Comparison of ENCODE assay signal across 10 cellular contexts in genomic region chr3:62874398-62875102, GRCh38. TPM values are rescaled to one million over a fixed set of nuclear protein-coding genes. Genes with fewer than 3 reads are reported as not detected.
A peak's percentile ranks its signal among the peaks of the same experiment; 100 is the strongest.
DNase-seq lines count a peak whose midpoint lies in the region; ATAC-seq and TF ChIP-seq lines count a peak whose summit lies in the region.
"Had no signal": no experiment of that assay in that cellular context is flagged by ENCODE, and none has a peak within 500 bp of the region (broad histone marks: within the 10 kb centered on the region; RNA-seq: fewer than 3 reads in every experiment).

No MANE protein-coding gene starts in this region.

- CTCF ChIA-PET in activated CD8-positive, alpha-beta T cell treated with anti-CD3 and anti-CD28 coated beads, Interleukin-2, amount 10 ng/mL, durations not matched to agents 7 days and 5 days (lab: Charles Lee): no interaction called here

- DNase-seq in NCI-H2171 treated with DMSO at 0.1 percent for 48 hours (lab: John Stamatoyannopoulos, UW) (peak; percentile 74), esophagus squamous epithelium (lab: John Stamatoyannopoulos, UW) (no peak), ovary (no peak), RPMI8226 (no peak)
- no peak for DNase-seq in activated T-cell treated with anti-CD3 and anti-CD28 coated beads, Interleukin-2, amount 50 U/mL, for 48 hours
- DNase-seq in activated CD8-positive, alpha-beta T cell treated with anti-CD3 and anti-CD28 coated beads, Interleukin-2, amount 10 ng/mL, durations not matched to agents 7 days and 5 days: no peak
- DNase-seq: activated T-cell treated with anti-CD3 and anti-CD28 coated beads for 4 hours, Karpas-422 had no signal

- TF ChIP-seq CTCF in GM12875 (IDR thresholded peaks at IDR 0.05; ENCODE audit: borderline replicate concordance, insufficient read depth, low read depth, low read length) (no peak), esophagus squamous epithelium (IDR thresholded peaks at IDR 0.05) (no peak), ovary (IDR thresholded peaks at IDR 0.05) (no peak)

- no peaks in the 10 kb centered on the region for H3K36me3 Mint-ChIP-seq in activated CD8-positive, alpha-beta T cell treated with anti-CD3 and anti-CD28 coated beads, Interleukin-2, amount 10 ng/mL, durations not matched to agents 7 days and 5 days (ENCODE audit: low read depth)

- WGBS in esophagus squamous epithelium, 2 donors: 0 to 1% methylated on average over 16 to 18 of the region's 70 CpGs
- 1 to 3% (median 2%) methylated on average over 28 to 70 of the region's 70 CpGs for WGBS in ovary, 3 donors

- H3K4me3 Mint-ChIP-seq in activated CD8-positive, alpha-beta T cell treated with anti-CD3 and anti-CD28 coated beads, Interleukin-2, amount 10 ng/mL, durations not matched to agents 7 days and 5 days: no peak overlapping the region

- H3K4me1 ChIP-seq in esophagus squamous epithelium (peaks cover 7 to 23% (median 9%) of the 10 kb centered on the region in 3 donors), ovary (ENCODE audit: insufficient read depth) (peaks cover 7% of the 10 kb centered on the region)

- H3K4me1 Mint-ChIP-seq in activated CD8-positive, alpha-beta T cell treated with anti-CD3 and anti-CD28 coated beads, Interleukin-2, amount 10 ng/mL, durations not matched to agents 7 days and 5 days (ENCODE audit: low read depth): no peaks in the 10 kb centered on the region

- POLR2A ChIA-PET in activated CD8-positive, alpha-beta T cell treated with anti-CD3 and anti-CD28 coated beads, Interleukin-2, amount 10 ng/mL, durations not matched to agents 7 days and 5 days (lab: Charles Lee): no interaction called here

- intact Hi-C loops in esophagus squamous epithelium (cut with DNase I) (loop anchor here (10.0 kb wide), 1 partner anchor 350 kb away; no protein-coding TSS in a partner anchor), ovary (cut with DNase I) (no loop called here)

- peaks cover 0 to 9% (median 0%) of the 10 kb centered on the region in 3 donors for H3K9me3 ChIP-seq in esophagus squamous epithelium
- no peaks in the 10 kb centered on the region for H3K9me3 ChIP-seq in ovary

- H3K36me3 ChIP-seq in esophagus squamous epithelium (no peaks in the 10 kb centered on the region), ovary (no peaks in the 10 kb centered on the region)

- no peak overlapping the region for H3K27ac Mint-ChIP-seq in activated CD8-positive, alpha-beta T cell treated with anti-CD3 and anti-CD28 coated beads, Interleukin-2, amount 10 ng/mL, durations not matched to agents 7 days and 5 days

- peaks cover 40% of the 10 kb centered on the region for H3K27me3 Mint-ChIP-seq in activated CD8-positive, alpha-beta T cell treated with anti-CD3 and anti-CD28 coated beads, Interleukin-2, amount 10 ng/mL, durations not matched to agents 7 days and 5 days (ENCODE audit: low read depth)

- TF ChIP-seq EP300 in ovary (IDR thresholded peaks at IDR 0.05): no peak

- H3K27me3 ChIP-seq in esophagus squamous epithelium (peaks cover 0 to 63% (median 12%) of the 10 kb centered on the region in 4 donors), ovary (no peaks in the 10 kb centered on the region)

- no peak for TF ChIP-seq POLR2A in esophagus squamous epithelium (IDR thresholded peaks at IDR 0.05)
- TF ChIP-seq POLR2A in ovary (IDR thresholded peaks at IDR 0.05): no peak

- H3K4me3 ChIP-seq in GM12875 (ENCODE audit: low read depth, low read length) (peak overlapping the region; percentile 5), esophagus squamous epithelium (peak overlapping the region; percentile 3 to 63 (median 32)), ovary (peak overlapping the region; percentile 32)

- peak overlapping the region in 1 of 4 donors; percentile 63 for H3K27ac ChIP-seq in esophagus squamous epithelium
- H3K27ac ChIP-seq in ovary: no peak overlapping the region

- no peak for ATAC-seq in GM21423 (IDR thresholded peaks at IDR 0.05; ENCODE audit: unreplicated experiment)
- ATAC-seq in activated CD8-positive, alpha-beta T cell treated with anti-CD3 and anti-CD28 coated beads, Interleukin-2, amount 10 ng/mL, durations not matched to agents 7 days and 5 days: no peak

- H3K9me3 Mint-ChIP-seq in activated CD8-positive, alpha-beta T cell treated with anti-CD3 and anti-CD28 coated beads, Interleukin-2, amount 10 ng/mL, durations not matched to agents 7 days and 5 days (ENCODE audit: insufficient read depth): no peaks in the 10 kb centered on the region

RNA-seq across cellular contexts. Expression of gene CADPS, which starts 0.7 kb away (rescaled TPM):
- total RNA-seq in esophagus squamous epithelium: 1 to 10 TPM in 1 of 4 donors, under 1 TPM in 1, not detected in 2; 0.09 to 4.8 TPM
- total RNA-seq in ovary: 1 to 10 TPM; 1.5 to 6.8 (median 2.8) TPM
- polyA plus RNA-seq in ovary: 1 to 10 TPM in 1 of 2 donors, under 1 TPM in 1; 0.90 to 1.1 TPM
- total RNA-seq in activated CD8-positive, alpha-beta T cell treated with anti-CD3 and anti-CD28 coated beads, Interleukin-2, amount 10 ng/mL, durations not matched to agents 7 days and 5 days: not detected
